Comparison of ENCODE assay signal across 25 cellular contexts in genomic region chr5:115503420-115503819, GRCh38.
"Had no signal": no experiment of that assay in that cellular context is flagged by ENCODE, and none has a peak within 500 bp of the region (broad histone marks: within the 10 kb centered on the region; RNA-seq: fewer than 3 reads in every experiment).

No MANE protein-coding gene starts in this region.

- H3K9me3 ChIP-seq: esophagus squamous epithelium, gastrocnemius medialis, heart right ventricle, lower lobe of right lung had no signal

- FAIRE-seq: colon, endothelial cell of umbilical vein, islet of Langerhans, keratinocyte had no signal

- H3K27ac ChIP-seq: coronary artery, dorsolateral prefrontal cortex, epithelial cell of prostate, esophagus squamous epithelium, gastrocnemius medialis, heart right ventricle, lower lobe of right lung had no signal

- ATAC-seq: esophagus mucosa; gastrocnemius medialis; heart right ventricle; left cardiac atrium; left lobe of liver; left ventricle myocardium superior; lower lobe of right lung; naive thymus-derived CD4-positive, alpha-beta T cell had no signal

- H3K36me3 ChIP-seq: esophagus squamous epithelium, gastrocnemius medialis, heart right ventricle, lower lobe of right lung had no signal

- H3K4me3 ChIP-seq: coronary artery, dorsolateral prefrontal cortex, esophagus squamous epithelium, gastrocnemius medialis, heart right ventricle, lower lobe of right lung had no signal

- DNase-seq: dermis blood vessel endothelial cell; effector CD4-positive, alpha-beta T cell; effector memory CD4-positive, alpha-beta T cell; erythroblast; esophagus squamous epithelium; foreskin fibroblast; foreskin melanocyte; gastrocnemius medialis; glutamatergic neuron; heart right ventricle; hippocampal formation; left cardiac atrium; left ventricle myocardium superior; lower lobe of right lung; mesenchymal stem cell; naive thymus-derived CD4-positive, alpha-beta T cell had no signal

- H3K4me1 ChIP-seq: esophagus squamous epithelium, lower lobe of right lung had no signal

- H3K27me3 ChIP-seq: dorsolateral prefrontal cortex, esophagus squamous epithelium, gastrocnemius medialis, heart right ventricle had no signal
